17 cellular contexts compared by ENCODE assay signal in genomic region chr18:8702668-8703067, GRCh38. TPM values are rescaled to one million over a fixed set of nuclear protein-coding genes. Genes with fewer than 3 reads are reported as not detected.
A peak's percentile ranks its signal among the peaks of the same experiment; 100 is the strongest.
DNase-seq lines count a peak whose midpoint lies in the region; ATAC-seq, FAIRE-seq and TF ChIP-seq lines count a peak whose summit lies in the region.
"Had no signal": no experiment of that assay in that cellular context is flagged by ENCODE, and none has a peak within 500 bp of the region (broad histone marks: within the 10 kb centered on the region; RNA-seq: fewer than 3 reads in every experiment).

No MANE protein-coding gene starts in this region.

- H3K79me1 ChIP-seq in mesenchymal stem cell (replicated peaks; ENCODE audit: low read length, poor library complexity, severe bottlenecking), result peaks cover 9% of the 10 kb centered on the region

- ATAC-seq in CD4-positive, alpha-beta T cell (ENCODE audit: poor library complexity), result no peak
- ATAC-seq in HG03196 (IDR thresholded peaks at IDR 0.05; ENCODE audit: unreplicated experiment), result no peak
- ATAC-seq in T-helper 17 cell, result no peak
- ATAC-seq: SK-N-SH treated with all-trans-retinoic acid at 6 μM for 48 hours had no signal

- no peak overlapping the region for H3K23ac ChIP-seq in mesenchymal stem cell (ENCODE audit: low read length in 2 of 2)

- H3K4me1 ChIP-seq in mesenchymal stem cell (ENCODE audit: control insufficient read depth, insufficient read depth, low read depth, low read length) (peaks cover 30% of the 10 kb centered on the region), kidney (ENCODE audit: control insufficient read depth in 1 of 2, insufficient read depth in 1 of 2, low read depth in 1 of 2, low read length in 2 of 2) (peaks cover 11 to 15% of the 10 kb centered on the region in 2 donors)

- no peak overlapping the region for H2BK12ac ChIP-seq in mesenchymal stem cell (ENCODE audit: low read length in 2 of 2)

- H3K9me3 ChIP-seq in CD4-positive, alpha-beta T cell (ENCODE audit: control insufficient read depth, low read length), result no peaks in the 10 kb centered on the region
- no peaks in the 10 kb centered on the region for H3K9me3 ChIP-seq in mesenchymal stem cell (ENCODE audit: control insufficient read depth, low read length)
- H3K9me3 ChIP-seq in kidney (ENCODE audit: control insufficient read depth in 1 of 2, low read length in 2 of 2), result no peaks in the 10 kb centered on the region
- no peaks in the 10 kb centered on the region for H3K9me3 ChIP-seq in T-helper 17 cell (ENCODE audit: control insufficient read depth, low read length, poor library complexity, severe bottlenecking)
- H3K9me3 ChIP-seq: HAP-1 had no signal

- no peak overlapping the region for H3K18ac ChIP-seq in mesenchymal stem cell (ENCODE audit: low read depth in 1 of 2, low read length in 2 of 2)

- peaks cover 56% of the 10 kb centered on the region for H3K27me3 ChIP-seq in CD4-positive, alpha-beta T cell (ENCODE audit: control insufficient read depth, insufficient read depth, low read length)
- H3K27me3 ChIP-seq in mesenchymal stem cell (ENCODE audit: control insufficient read depth in 1 of 2, insufficient read depth in 1 of 2, low read length in 2 of 2), result no peaks in the 10 kb centered on the region

- H3K4ac ChIP-seq in mesenchymal stem cell (ENCODE audit: low read depth in 1 of 2, low read length in 2 of 2), result no peak overlapping the region

- H2BK15ac ChIP-seq in mesenchymal stem cell (ENCODE audit: low read depth, poor library complexity, severe bottlenecking), result no peak overlapping the region

- peaks cover 19% of the 10 kb centered on the region for H3K4me1 Mint-ChIP-seq in CD4-positive, alpha-beta T cell (ENCODE audit: low read depth)
- peaks cover 8% of the 10 kb centered on the region for H3K4me1 Mint-ChIP-seq in type B pancreatic cell (ENCODE audit: unreplicated experiment)
- peaks cover 21% of the 10 kb centered on the region for H3K4me1 Mint-ChIP-seq in T-helper 17 cell

- no peak overlapping the region for H3K4me2 ChIP-seq in mesenchymal stem cell (ENCODE audit: low read length, poor library complexity, severe bottlenecking)

- POLR2A ChIA-PET in CD4-positive, alpha-beta T cell (lab: Charles Lee), result interaction anchor here (0.7 kb wide), 1 partner anchor 9 kb away, joined by 3 read pairs; no protein-coding TSS in a partner anchor

- no peak overlapping the region for H2BK120ac ChIP-seq in mesenchymal stem cell (ENCODE audit: low read depth, low read length)

- H2AK5ac ChIP-seq in mesenchymal stem cell (ENCODE audit: low read length, severe bottlenecking), result no peak overlapping the region

- peaks cover 4% of the 10 kb centered on the region for H3K36me3 Mint-ChIP-seq in CD4-positive, alpha-beta T cell (ENCODE audit: low read depth)
- H3K36me3 Mint-ChIP-seq in type B pancreatic cell (peaks cover 4% of the 10 kb centered on the region), T-helper 17 cell (ENCODE audit: low read depth) (peaks cover 9% of the 10 kb centered on the region)

- H3K9me3 Mint-ChIP-seq in CD4-positive, alpha-beta T cell, result no peaks in the 10 kb centered on the region
- H3K9me3 Mint-ChIP-seq in type B pancreatic cell, result no peaks in the 10 kb centered on the region

- peak overlapping the region; percentile 65 for H3K4me3 Mint-ChIP-seq in CD4-positive, alpha-beta T cell
- peak overlapping the region; percentile 18 for H3K4me3 Mint-ChIP-seq in type B pancreatic cell
- H3K4me3 Mint-ChIP-seq in T-helper 17 cell, result no peak overlapping the region

- no peak overlapping the region for H2BK5ac ChIP-seq in mesenchymal stem cell (ENCODE audit: low read depth, low read length, poor library complexity, severe bottlenecking)

- H3K36me3 ChIP-seq in mesenchymal stem cell (ENCODE audit: control insufficient read depth in 1 of 2, insufficient read depth in 2 of 2, low read depth in 1 of 2, low read length in 2 of 2) (peaks cover under 1 to 20% of the 10 kb centered on the region in 2 experiments), kidney (ENCODE audit: control insufficient read depth in 1 of 2, insufficient read depth in 2 of 2, low read length in 2 of 2) (no peaks in the 10 kb centered on the region)

- no peak overlapping the region for H3K27ac ChIP-seq in CD4-positive, alpha-beta T cell (ENCODE audit: low read depth, low read length)
- H3K27ac ChIP-seq in VCaP (peak overlapping the region; percentile 87; the same call in 1 of the 2 replicates), mesenchymal stem cell (ENCODE audit: low read length, poor library complexity, severe bottlenecking) (no peak overlapping the region), kidney (ENCODE audit: low read depth in 2 of 2, low read length in 2 of 2) (no peak overlapping the region)

- H3K9ac ChIP-seq in mesenchymal stem cell (ENCODE audit: low read length) (peak overlapping the region; percentile 85), kidney (ENCODE audit: low read length in 2 of 2) (no peak overlapping the region)

- no peak for TF ChIP-seq CTCF in CD4-positive, alpha-beta T cell (IDR thresholded peaks at IDR 0.05)
- no peak for TF ChIP-seq CTCF in VCaP (conservative IDR thresholded peaks at IDR 0.05)
- no peak for TF ChIP-seq CTCF in type B pancreatic cell (conservative IDR thresholded peaks at IDR 0.05)
- TF ChIP-seq CTCF in kidney (IDR thresholded peaks at IDR 0.05; ENCODE audit: borderline replicate concordance, extremely low read depth, insufficient read depth), result no peak

- intact Hi-C loops in CD4-positive, alpha-beta T cell (cut with DNase I, micrococcal nuclease), result loop anchor here in 1 of 2 experiments (5.0 kb wide), 3 partner anchors 910 to 1825 kb away; partner anchors contain the start of genes NAPG, PPP4R1 and VAPA
- intact Hi-C loops in kidney (cut with DNase I), result no loop called here

- H3K4me3 ChIP-seq in mesenchymal stem cell (ENCODE audit: insufficient read depth in 1 of 2, low read depth in 1 of 2, low read length in 2 of 2) (peak overlapping the region in 1 of 2 experiments; percentile 32), kidney (ENCODE audit: low read length in 2 of 2) (no peak overlapping the region)
- H3K4me3 ChIP-seq: HAP-1 had no signal

- FAIRE-seq in kidney (lab: Jason Lieb, UNC), result no peak

- H3K27me3 Mint-ChIP-seq in CD4-positive, alpha-beta T cell, result peaks cover 68% of the 10 kb centered on the region
- H3K27me3 Mint-ChIP-seq in type B pancreatic cell, result peaks cover 12% of the 10 kb centered on the region
- H3K27me3 Mint-ChIP-seq in T-helper 17 cell, result peaks cover 56% of the 10 kb centered on the region

- CTCF ChIA-PET in CD4-positive, alpha-beta T cell (lab: Charles Lee), result interaction anchor here (1.3 kb wide), 1 partner anchor 285 kb away, joined by 4 read pairs; no protein-coding TSS in a partner anchor

- H3K27ac Mint-ChIP-seq in CD4-positive, alpha-beta T cell, result no peak overlapping the region
- H3K27ac Mint-ChIP-seq in type B pancreatic cell (no peak overlapping the region), T-helper 17 cell (no peak overlapping the region)

- DNase-seq in CD4-positive, alpha-beta T cell, result no peak
- no peak for DNase-seq in mesenchymal stem cell
- DNase-seq in type B pancreatic cell (ENCODE audit: extremely low spot score, unreplicated experiment), result no peak
- DNase-seq in kidney, result no peak
- DNase-seq in T-helper 17 cell, result no peak
- DNase-seq: ACHN, COR-L47, GDM1, NCI-H1417 treated with DMSO at 0.1 percent for 48 hours, NCI-H187 treated with DMSO at 0.1 percent for 48 hours, NCI-H226, SHP77 treated with DMSO at 0.1 percent for 48 hours had no signal

- no peak overlapping the region for H4K8ac ChIP-seq in mesenchymal stem cell (ENCODE audit: low read length)

- no peak overlapping the region for H2AFZ ChIP-seq in mesenchymal stem cell (ENCODE audit: low read depth, low read length)

- H3K14ac ChIP-seq in mesenchymal stem cell (ENCODE audit: low read length in 2 of 2), result no peak overlapping the region

- H4K91ac ChIP-seq in mesenchymal stem cell (ENCODE audit: low read length), result no peak overlapping the region

RNA-seq across cellular contexts. Expression of gene MTCL1, which starts 2.7 kb away (rescaled TPM):
- under 1 TPM; 0.11 to 0.55 TPM for total RNA-seq in CD4-positive, alpha-beta T cell
- polyA plus RNA-seq in mesenchymal stem cell (2013, experiment 1 of 2), result 15.4 TPM
- 15.4 TPM for polyA plus RNA-seq in mesenchymal stem cell (2013, experiment 2 of 2)
- total RNA-seq in type B pancreatic cell (ENCODE audit: low replicate concordance), result 48.7 and 50.3 TPM in 2 replicates
- 15.3 TPM for total RNA-seq in kidney
- 2.5 TPM for polyA plus RNA-seq in kidney (ENCODE audit: insufficient read depth, low read depth, low replicate concordance)
- 1 to 10 TPM in 1 of 2 donors, under 1 TPM in 1; 0.22 to 2.1 TPM for total RNA-seq in T-helper 17 cell
- polyA plus RNA-seq: CD14-positive monocyte had no signal
